ENCODE assay signal across 27 cellular contexts in genomic region chr4:8512510-8512909, GRCh38.
"Had no signal": no experiment of that assay in that cellular context is flagged by ENCODE, and none has a peak within 500 bp of the region (broad histone marks: within the 10 kb centered on the region; RNA-seq: fewer than 3 reads in every experiment).

No MANE protein-coding gene starts in this region.

- H3K27ac ChIP-seq: ascending aorta, breast epithelium, cardiac muscle cell, colonic mucosa, epithelial cell of prostate, esophagus squamous epithelium, gastroesophageal sphincter, WERI-Rb-1 had no signal

- ATAC-seq: activated CD4-positive, CD25-positive, alpha-beta regulatory T cell treated with anti-CD3 and anti-CD28 coated beads, Interleukin-2, amount 50 U/mL, for 24 hours; activated CD8-positive, alpha-beta memory T cell treated with anti-CD3 and anti-CD28 coated beads, Interleukin-2, amount 10 ng/mL, durations not matched to agents 7 days and 5 days; activated CD8-positive, alpha-beta T cell treated with anti-CD3 and anti-CD28 coated beads, Interleukin-2, amount 10 ng/mL, durations not matched to agents 7 days and 5 days; activated naive CD4-positive, alpha-beta T cell treated with anti-CD3 and anti-CD28 coated beads, Interleukin-2, amount 50 U/mL, for 72 hours; gastroesophageal sphincter; T-cell had no signal

- H3K36me3 ChIP-seq: ascending aorta, breast epithelium, cardiac muscle cell, colonic mucosa, esophagus squamous epithelium, gastroesophageal sphincter, WERI-Rb-1 had no signal

- H3K4me3 ChIP-seq: ascending aorta, breast epithelium, cardiac muscle cell, colonic mucosa, esophagus squamous epithelium, gastroesophageal sphincter had no signal

- H3K4me1 ChIP-seq: colonic mucosa had no signal

- H3K9me3 ChIP-seq: ascending aorta, breast epithelium, colonic mucosa, esophagus squamous epithelium, gastroesophageal sphincter had no signal

- H3K27me3 ChIP-seq: ascending aorta, breast epithelium, cardiac muscle cell, colonic mucosa, esophagus squamous epithelium, gastroesophageal sphincter had no signal

- DNase-seq: activated B cell treated with CpG ODN at 0.5 μM for 24 hours; activated CD4-positive, alpha-beta memory T cell treated with anti-CD3 and anti-CD28 coated beads for 36 hours; activated CD4-positive, alpha-beta T cell treated with anti-CD3 and anti-CD28 coated beads, Interleukin-2, amount 10 ng/mL, durations not matched to agents 24 days and 14 days; activated CD8-positive, alpha-beta memory T cell treated with anti-CD3 and anti-CD28 coated beads, Interleukin-2, amount 10 ng/mL, durations not matched to agents 7 days and 5 days; activated CD8-positive, alpha-beta memory T cell treated with anti-CD3 and anti-CD28 coated beads, Interleukin-2, amount 50 U/mL, for 4 hours; activated CD8-positive, alpha-beta T cell treated with anti-CD3 and anti-CD28 coated beads, Interleukin-2, amount 10 ng/mL, durations not matched to agents 7 days and 5 days; activated effector memory CD4-positive, alpha-beta T cell treated with anti-CD3 and anti-CD28 coated beads, Interleukin-2, amount 50 U/mL, for 16 hours; activated naive CD4-positive, alpha-beta T cell treated with anti-CD3 and anti-CD28 coated beads, Interleukin-2, amount 10 ng/mL, durations not matched to agents 7 days and 5 days; activated naive CD8-positive, alpha-beta T cell treated with anti-CD3 and anti-CD28 coated beads, Interleukin-2, amount 10 ng/mL, durations not matched to agents 7 days and 5 days; activated T-cell treated with anti-CD3 and anti-CD28 coated beads, Interleukin-2, amount 50 U/mL, for 1 hour; activated T-cell treated with anti-CD3 and anti-CD28 coated beads, Interleukin-2, amount 50 U/mL, for 48 hours; central memory CD4-positive, alpha-beta T cell; cerebellar nuclear complex; colonic mucosa; effector CD8-positive, alpha-beta T cell; esophagus squamous epithelium; foreskin melanocyte; T-cell; T-helper 9 cell; WERI-Rb-1 had no signal
